ENCODE assay signal across 14 cellular contexts in the genomic region with DNA sequence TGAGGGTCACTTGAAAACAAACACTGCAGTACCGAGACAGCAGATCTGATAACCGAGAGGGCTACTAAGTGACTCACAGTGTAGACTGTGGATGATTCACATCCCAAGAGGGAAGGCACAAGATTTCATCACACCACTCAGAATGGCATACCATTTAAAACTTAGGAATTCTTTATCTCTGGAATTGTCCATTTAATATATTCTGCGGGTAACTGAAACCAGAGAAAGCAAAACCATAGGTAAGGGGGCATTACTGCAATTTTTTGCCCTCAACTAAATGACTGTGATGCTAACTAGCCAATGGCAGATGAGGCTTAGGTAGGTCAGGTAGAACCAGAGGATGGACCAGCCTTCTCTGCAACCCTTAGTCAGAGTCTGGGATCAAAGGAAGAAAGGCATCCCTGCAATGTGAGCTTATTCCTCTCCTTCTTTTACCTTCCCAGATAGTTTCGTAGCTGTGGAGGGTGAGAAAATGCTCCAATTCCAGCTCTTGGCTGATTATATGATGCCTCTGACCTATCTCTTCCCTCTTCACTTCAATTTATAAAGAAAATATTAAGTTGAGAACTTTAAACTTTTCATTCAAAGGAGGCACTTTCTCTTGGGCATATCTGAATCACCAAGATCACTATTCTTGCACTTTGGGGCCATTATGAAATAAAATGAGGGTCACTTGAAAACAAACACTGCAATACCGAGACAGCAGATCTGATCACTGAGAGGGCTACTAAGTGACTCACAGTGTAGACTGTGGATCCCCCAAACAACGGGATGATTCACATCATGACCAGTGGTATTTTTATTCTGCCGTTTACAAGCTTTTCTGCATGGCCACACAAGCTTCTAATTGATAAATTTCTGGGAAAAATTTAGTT. TPM values are rescaled to one million over a fixed set of nuclear protein-coding genes. Genes with fewer than 3 reads are reported as not detected.
DNase-seq lines count a peak whose midpoint lies in the region; ATAC-seq, FAIRE-seq and TF ChIP-seq lines count a peak whose summit lies in the region.
"Had no signal": no experiment of that assay in that cellular context is flagged by ENCODE, and none has a peak within 500 bp of the region (broad histone marks: within the 10 kb centered on the region; RNA-seq: fewer than 3 reads in every experiment).

No MANE protein-coding gene starts in this region.

- dilution Hi-C loops in endothelial cell of umbilical vein (cut with MboI; ENCODE audit: extremely low pct_ligation_motif_present, low sequenced_read_pairs) = loop anchor here (10.0 kb wide), 1 partner anchor 118 kb away; no protein-coding TSS in a partner anchor

- H3K9me1 ChIP-seq in endothelial cell of umbilical vein (replicated peaks; ENCODE audit: control insufficient read depth, extremely low read depth, insufficient read depth, low read length) = no peaks in the 10 kb centered on the region

- TF ChIP-seq CTCF in PC-9 (conservative IDR thresholded peaks at IDR 0.05) (no peak), endothelial cell of umbilical vein (IDR thresholded peaks at IDR 0.05; ENCODE audit: extremely low read depth in 1 of 2, insufficient read depth in 1 of 2, low read depth in 1 of 2, low read length in 2 of 2) (no peak), GM23338 (conservative IDR thresholded peaks at IDR 0.05; ENCODE audit: low read depth in 2 of 2) (no peak)

- H2AK5ac ChIP-seq in mesendoderm (ENCODE audit: low read length) = no peak overlapping the region

- no peak overlapping the region for H3K4me3 Mint-ChIP-seq in GM23338
- H3K4me3 Mint-ChIP-seq: naive thymus-derived CD4-positive, alpha-beta T cell; T-helper 1 cell treated with Interleukin-12 subunit alpha and Interleukin-12 subunit beta and Interleukin-4 antibody, amounts not matched to agents 30 μg/mL and 1 μg/mL, for 36 hours had no signal

- H3K4me3 ChIP-seq in PC-9 (peak overlapping the region; percentile 31), endothelial cell of umbilical vein (replicated peaks in 1 of 3; ENCODE audit: insufficient read depth in 1 of 3, low read depth in 1 of 3, low read length in 3 of 3) (peak overlapping the region in 1 of 3 experiments; percentile 31), mesendoderm (ENCODE audit: low read length) (no peak overlapping the region), GM23338 (no peak overlapping the region)
- H3K4me3 ChIP-seq: esophagus muscularis mucosa had no signal

- intact Hi-C loops in PC-9 (cut with micrococcal nuclease; ENCODE audit: unreplicated experiment) (loop anchor here (1.0 to 2.0 kb wide), 2 partner anchors 33 to 60 kb away; a partner anchor contains a TSS), endothelial cell of umbilical vein (cut with micrococcal nuclease) (loop anchor here (1.0 kb wide), 1 partner anchor 33 kb away; a partner anchor contains a TSS)

- DNase-seq in Caki2 (ENCODE audit: low read depth) (peak; percentile 76), PC-9 (peak; percentile 57 to 93), endothelial cell of umbilical vein (ENCODE audit: low read depth, low spot score) (peak; percentile 86), mesendoderm (peak; percentile 79), GM23338 (ENCODE audit: low spot score) (no peak), NCI-H2196 (lab: John Stamatoyannopoulos, UW; ENCODE audit: unreplicated experiment) (no peak)
- no peak for DNase-seq in stimulated activated CD4-positive, alpha-beta T cell treated with anti-CD3 and anti-CD28 coated beads, Interleukin-4, amount 100 ng/mL, for 1 hour
- DNase-seq: DND-41; naive thymus-derived CD4-positive, alpha-beta T cell; NCI-H1436 treated with DMSO at 0.1 percent for 48 hours had no signal

- POLR2A ChIA-PET in PC-9 (lab: Charles Lee; ENCODE audit: unreplicated experiment) (interaction anchor here (0.5 to 1.0 kb wide), 6 partner anchors 33 to 365 kb away, joined by 3 to 12 read pairs (median 4); a partner anchor contains a TSS), endothelial cell of umbilical vein (lab: Charles Lee) (interaction anchor here (1.6 kb wide), 1 partner anchor 33 kb away, joined by 6 read pairs; a partner anchor contains a TSS)

- H3K27ac ChIP-seq in PC-9 = peak overlapping the region; percentile 90
- peak overlapping the region; percentile 83 for H3K27ac ChIP-seq in endothelial cell of umbilical vein (ENCODE audit: insufficient read depth, low read depth, low read length)
- H3K27ac ChIP-seq in mesendoderm (ENCODE audit: low read depth, low read length) = no peak overlapping the region
- no peak overlapping the region for H3K27ac ChIP-seq in GM23338 (ENCODE audit: low read depth)
- H3K27ac ChIP-seq: esophagus muscularis mucosa had no signal

- H4K8ac ChIP-seq in mesendoderm (ENCODE audit: low read depth, low read length) = no peak overlapping the region

- no peak overlapping the region for H3K27ac Mint-ChIP-seq in GM23338
- H3K27ac Mint-ChIP-seq: activated T-helper 2 cell treated with anti-CD3 and anti-CD28 coated beads, Interferon-gamma antibody, Interleukin-2, Interleukin-4, amounts not matched to agents 10 μg/mL and 5 μg/mL and 100 μg/mL, durations not matched to agents 14 hours and 24 hours and 36 hours; naive thymus-derived CD4-positive, alpha-beta T cell; T-helper 1 cell treated with Interleukin-12 subunit alpha and Interleukin-12 subunit beta and Interleukin-4 antibody, amounts not matched to agents 30 μg/mL and 1 μg/mL, for 36 hours had no signal

- peak; percentile 87 for FAIRE-seq in endothelial cell of umbilical vein (lab: Jason Lieb, UNC)

- H3K27me3 ChIP-seq in PC-9 (ENCODE audit: insufficient read depth, low read depth) (no peaks in the 10 kb centered on the region), endothelial cell of umbilical vein (ENCODE audit: control insufficient read depth in 2 of 2, insufficient read depth in 2 of 2, low read length in 2 of 2) (no peaks in the 10 kb centered on the region), mesendoderm (ENCODE audit: insufficient read depth, low read length, poor library complexity) (no peaks in the 10 kb centered on the region), GM23338 (ENCODE audit: insufficient read depth) (no peaks in the 10 kb centered on the region)
- H3K27me3 ChIP-seq: esophagus muscularis mucosa had no signal

- H3K4ac ChIP-seq in mesendoderm (ENCODE audit: low read depth, low read length) = no peak overlapping the region

- H4K5ac ChIP-seq in mesendoderm (ENCODE audit: low read length) = no peak overlapping the region

- H3K9ac ChIP-seq in endothelial cell of umbilical vein (replicated peaks; ENCODE audit: extremely low read depth, insufficient read depth, low read length) = peak overlapping the region; percentile 30
- H3K9ac ChIP-seq in mesendoderm (ENCODE audit: low read length) = no peak overlapping the region

- peaks cover 45% of the 10 kb centered on the region for H3K4me1 ChIP-seq in PC-9 (replicated peaks; ENCODE audit: insufficient read depth)
- peaks cover 56% of the 10 kb centered on the region for H3K4me1 ChIP-seq in endothelial cell of umbilical vein (ENCODE audit: control insufficient read depth, extremely low read depth, insufficient read depth, low read length)
- no peaks in the 10 kb centered on the region for H3K4me1 ChIP-seq in mesendoderm (ENCODE audit: control insufficient read depth, low read depth, low read length)
- no peaks in the 10 kb centered on the region for H3K4me1 ChIP-seq in GM23338 (ENCODE audit: insufficient read depth)

- peaks cover 37% of the 10 kb centered on the region for H3F3A ChIP-seq in PC-9 (ENCODE audit: insufficient read depth, low read depth)
- H3F3A ChIP-seq in GM23338 (replicated peaks; ENCODE audit: low read depth) = no peaks in the 10 kb centered on the region

- H3K4me2 ChIP-seq in PC-9 (peak overlapping the region; percentile 65), endothelial cell of umbilical vein (ENCODE audit: insufficient read depth, low read length) (peak overlapping the region; percentile 89), mesendoderm (ENCODE audit: low read length) (no peak overlapping the region), GM23338 (no peak overlapping the region)

- no peak overlapping the region for H2BK5ac ChIP-seq in mesendoderm (ENCODE audit: low read length)

- H3K9me3 ChIP-seq in PC-9 (ENCODE audit: insufficient read depth, low read depth) (peaks cover 6% of the 10 kb centered on the region; the same call in 1 of the 2 replicates), endothelial cell of umbilical vein (replicated peaks; ENCODE audit: control insufficient read depth, insufficient read depth, low read length) (no peaks in the 10 kb centered on the region)
- H3K9me3 ChIP-seq: esophagus muscularis mucosa had no signal

- no peak overlapping the region for H2BK120ac ChIP-seq in mesendoderm (ENCODE audit: low read depth, low read length)

- peaks cover 3% of the 10 kb centered on the region; the same call in 1 of the 3 replicates for H3K4me1 Mint-ChIP-seq in GM23338
- H3K4me1 Mint-ChIP-seq: naive thymus-derived CD4-positive, alpha-beta T cell had no signal

- no peaks in the 10 kb centered on the region for H3K79me1 ChIP-seq in mesendoderm (ENCODE audit: low read length)

- no peak for TF ChIP-seq POLR2A in endothelial cell of umbilical vein (IDR thresholded peaks at IDR 0.05; ENCODE audit: low read depth, low read length)

- H3K36me3 Mint-ChIP-seq in GM23338 (ENCODE audit: low read depth) = peaks cover 2% of the 10 kb centered on the region; the same call in 1 of the 3 replicates

- H3K56ac ChIP-seq in mesendoderm (ENCODE audit: low read length) = no peak overlapping the region

- no peak overlapping the region for H3K18ac ChIP-seq in mesendoderm (ENCODE audit: low read length)

- WGBS in mesendoderm (ENCODE audit: extremely low coverage, insufficient coverage, low lambda C conversion rate) = no CpG with 5 or more reads among the region's 7 CpGs

- H3K9me3 Mint-ChIP-seq in GM23338 = peaks cover 9% of the 10 kb centered on the region; the same call in 1 of the 3 replicates
- H3K9me3 Mint-ChIP-seq: activated T-helper 2 cell treated with anti-CD3 and anti-CD28 coated beads, Interferon-gamma antibody, Interleukin-2, Interleukin-4, amounts not matched to agents 10 μg/mL and 5 μg/mL and 100 μg/mL, durations not matched to agents 14 hours and 24 hours and 36 hours; T-helper 1 cell treated with Interleukin-12 subunit alpha and Interleukin-12 subunit beta and Interleukin-4 antibody, amounts not matched to agents 30 μg/mL and 1 μg/mL, for 36 hours had no signal

- no peak overlapping the region for H2BK15ac ChIP-seq in mesendoderm (replicated peaks; ENCODE audit: low read depth)

- H3K9me2 ChIP-seq in PC-9 (ENCODE audit: insufficient read depth) (no peaks in the 10 kb centered on the region; the same call in 1 of the 2 replicates), GM23338 (ENCODE audit: insufficient read depth) (no peaks in the 10 kb centered on the region)

- ATAC-seq in HG03097 (IDR thresholded peaks at IDR 0.05; ENCODE audit: low FRiP score, unreplicated experiment) (no peak), GM23338 (no peak)
- ATAC-seq: naive thymus-derived CD4-positive, alpha-beta T cell had no signal

- H3K79me2 ChIP-seq in PC-9 (ENCODE audit: low read depth) (no peaks in the 10 kb centered on the region), endothelial cell of umbilical vein (ENCODE audit: control insufficient read depth, insufficient read depth, low read length) (peaks cover 12% of the 10 kb centered on the region), mesendoderm (ENCODE audit: control insufficient read depth, insufficient read depth, low read length) (no peaks in the 10 kb centered on the region), GM23338 (replicated peaks; ENCODE audit: insufficient read depth) (no peaks in the 10 kb centered on the region)

- CTCF ChIA-PET in PC-9 (lab: Charles Lee) = interaction anchor here (0.5 to 1.1 kb wide), 2 partner anchors 26 to 157 kb away, joined by 3 read pairs; no protein-coding TSS in a partner anchor
- CTCF ChIA-PET in endothelial cell of umbilical vein (lab: Charles Lee) = interaction anchor here (0.6 to 2.1 kb wide), 7 partner anchors 11 to 599 kb away, joined by 3 to 13 read pairs (median 5); no protein-coding TSS in a partner anchor

- BruUV-seq in PC-9 (replicated peaks; lab: Mats Ljungman, UMichigan) (TSS peak; percentile 86), endothelial cell of umbilical vein (replicated peaks; lab: Mats Ljungman, UMichigan) (TSS peak; percentile 76)

- peak overlapping the region; percentile 59; the same call in 1 of the 2 replicates for H2AFZ ChIP-seq in PC-9
- peak overlapping the region; percentile 6 for H2AFZ ChIP-seq in endothelial cell of umbilical vein (ENCODE audit: low read depth, low read length)
- no peak overlapping the region for H2AFZ ChIP-seq in GM23338

- H4K20me1 ChIP-seq in PC-9 (ENCODE audit: insufficient read depth) (no peaks in the 10 kb centered on the region), endothelial cell of umbilical vein (replicated peaks; ENCODE audit: control insufficient read depth, extremely low read depth, insufficient read depth, low read length) (no peaks in the 10 kb centered on the region), GM23338 (replicated peaks; ENCODE audit: insufficient read depth) (no peaks in the 10 kb centered on the region)

- in situ Hi-C loops in Caki2 (cut with HindIII; ENCODE audit: low pct_unique_long_range_greater_than_20kb, low sequenced_read_pairs) = no loop called here

- H3K36me3 ChIP-seq in PC-9 (ENCODE audit: low read depth) = no peaks in the 10 kb centered on the region
- H3K36me3 ChIP-seq in endothelial cell of umbilical vein (ENCODE audit: control insufficient read depth in 2 of 2, extremely low read depth in 1 of 2, insufficient read depth in 2 of 2, low read length in 2 of 2) = peaks cover 0 to 6% of the 10 kb centered on the region in 2 experiments
- H3K36me3 ChIP-seq in mesendoderm (ENCODE audit: control insufficient read depth, insufficient read depth, low read length) = no peaks in the 10 kb centered on the region
- H3K36me3 ChIP-seq in GM23338 (ENCODE audit: insufficient read depth) = no peaks in the 10 kb centered on the region
- H3K36me3 ChIP-seq: esophagus muscularis mucosa had no signal

- no peaks in the 10 kb centered on the region for H3K27me3 Mint-ChIP-seq in GM23338 (ENCODE audit: insufficient read depth, low read depth, poor library complexity)

- H3K23ac ChIP-seq in mesendoderm (ENCODE audit: low read length) = no peak overlapping the region

RNA-seq across cellular contexts. Expression of a gene that starts 6.8 kb away (rescaled TPM):
- total RNA-seq in Caki2 (2014; rRNA removed; shearing (Covaris generic); ENCODE audit: low replicate concordance) = not detected in 2 replicates
- not detected in 2 replicates for total RNA-seq in PC-9 (2021)
- total RNA-seq in endothelial cell of umbilical vein = 7.8 and 12.5 TPM in 2 replicates
- polyA plus RNA-seq in endothelial cell of umbilical vein = 54.7 and 59.6 TPM in 2 replicates
- polyA plus RNA-seq in endothelial cell of umbilical vein (2011; cell fraction: cytosol; rRNA removed) = 40.7 and 47.9 TPM in 2 replicates
- polyA plus RNA-seq in endothelial cell of umbilical vein (2011; cell fraction: nucleus; rRNA removed) = 45.0 and 46.9 TPM in 2 replicates
- 24.8 and 41.3 TPM in 2 replicates for polyA plus RNA-seq in endothelial cell of umbilical vein (2012)
- polyA minus RNA-seq in endothelial cell of umbilical vein = 117 and 133 TPM in 2 replicates
- not detected for polyA minus RNA-seq in endothelial cell of umbilical vein (2011; cell fraction: cytosol; rRNA and poly(A)+ RNA removed)
- 139 and 193 TPM in 2 replicates for polyA minus RNA-seq in endothelial cell of umbilical vein (2011; cell fraction: nucleus; rRNA and poly(A)+ RNA removed)
- not detected for polyA plus RNA-seq in mesendoderm (2013, experiment 1 of 2)
- not detected for polyA plus RNA-seq in mesendoderm (2013, experiment 2 of 2)
- not detected in 2 replicates for total RNA-seq in GM23338 (2014; rRNA removed; shearing (Covaris generic))
- polyA plus RNA-seq in GM23338 (2016; fragmentation: Nextera tagmentation; extraction: Ambion mirVana) = 0.07 and 0.08 TPM in 2 replicates
- total RNA-seq: activated T-helper 2 cell treated with anti-CD3 and anti-CD28 coated beads, Interferon-gamma antibody, Interleukin-2, Interleukin-4, amounts not matched to agents 10 μg/mL and 5 μg/mL and 100 μg/mL, durations not matched to agents 14 hours and 24 hours and 36 hours; naive thymus-derived CD4-positive, alpha-beta T cell had no signal
- polyA plus RNA-seq: naive thymus-derived CD4-positive, alpha-beta T cell had no signal

RNA-seq across cellular contexts. Expression of a gene that starts 22.6 kb away (rescaled TPM):
- total RNA-seq in Caki2 (2014; rRNA removed; shearing (Covaris generic); ENCODE audit: low replicate concordance) = not detected in 2 replicates
- not detected in 2 replicates for total RNA-seq in PC-9 (2021)
- total RNA-seq in endothelial cell of umbilical vein = 0.25 and 0.35 TPM in 2 replicates
- polyA plus RNA-seq in endothelial cell of umbilical vein = 0.33 and 0.37 TPM in 2 replicates
- 0.25 and 0.28 TPM in 2 replicates for polyA plus RNA-seq in endothelial cell of umbilical vein (2011; cell fraction: cytosol; rRNA removed)
- polyA plus RNA-seq in endothelial cell of umbilical vein (2011; cell fraction: nucleus; rRNA removed) = 1.8 and 2.2 TPM in 2 replicates
- 0.29 and 0.74 TPM in 2 replicates for polyA plus RNA-seq in endothelial cell of umbilical vein (2012)
- polyA minus RNA-seq in endothelial cell of umbilical vein = 1.00 and 1.9 TPM in 2 replicates
- polyA minus RNA-seq in endothelial cell of umbilical vein (2011; cell fraction: cytosol; rRNA and poly(A)+ RNA removed) = not detected
- 1.5 and 1.8 TPM in 2 replicates for polyA minus RNA-seq in endothelial cell of umbilical vein (2011; cell fraction: nucleus; rRNA and poly(A)+ RNA removed)
- polyA plus RNA-seq in mesendoderm (2013, experiment 1 of 2) = not detected
- polyA plus RNA-seq in mesendoderm (2013, experiment 2 of 2) = not detected
- total RNA-seq in GM23338 (2014; rRNA removed; shearing (Covaris generic)) = not detected in 2 replicates
- 0.13 TPM in 1 of 2 replicates, not detected in the other for polyA plus RNA-seq in GM23338 (2016; fragmentation: Nextera tagmentation; extraction: Ambion mirVana)
- total RNA-seq: activated T-helper 2 cell treated with anti-CD3 and anti-CD28 coated beads, Interferon-gamma antibody, Interleukin-2, Interleukin-4, amounts not matched to agents 10 μg/mL and 5 μg/mL and 100 μg/mL, durations not matched to agents 14 hours and 24 hours and 36 hours; naive thymus-derived CD4-positive, alpha-beta T cell had no signal
- polyA plus RNA-seq: naive thymus-derived CD4-positive, alpha-beta T cell had no signal

RNA-seq across cellular contexts. Expression of a gene that starts 33.1 kb away (rescaled TPM):
- 3.6 and 7.1 TPM in 2 replicates for total RNA-seq in Caki2 (2014; rRNA removed; shearing (Covaris generic); ENCODE audit: low replicate concordance)
- total RNA-seq in PC-9 (2021) (3.3 and 4.0 TPM in 2 replicates), endothelial cell of umbilical vein (1.1 and 1.3 TPM in 2 replicates)
- polyA plus RNA-seq in endothelial cell of umbilical vein (0.52 and 0.57 TPM in 2 replicates), GM23338 (2016; fragmentation: Nextera tagmentation; extraction: Ambion mirVana) (1.3 and 2.3 TPM in 2 replicates)
- 0.87 and 1.1 TPM in 2 replicates for polyA plus RNA-seq in endothelial cell of umbilical vein (2011; cell fraction: cytosol; rRNA removed)
- polyA plus RNA-seq in endothelial cell of umbilical vein (2011; cell fraction: nucleus; rRNA removed) = 0.81 and 1.2 TPM in 2 replicates
- polyA plus RNA-seq in endothelial cell of umbilical vein (2012) = 2.5 and 2.8 TPM in 2 replicates
- 0.19 and 3.8 TPM in 2 replicates for polyA minus RNA-seq in endothelial cell of umbilical vein
- not detected for polyA minus RNA-seq in endothelial cell of umbilical vein (2011; cell fraction: cytosol; rRNA and poly(A)+ RNA removed)
- polyA minus RNA-seq in endothelial cell of umbilical vein (2011; cell fraction: nucleus; rRNA and poly(A)+ RNA removed) = 0.67 and 1.3 TPM in 2 replicates
- 2.2 TPM for polyA plus RNA-seq in mesendoderm (2013, experiment 1 of 2)
- 2.1 TPM for polyA plus RNA-seq in mesendoderm (2013, experiment 2 of 2)
- total RNA-seq in GM23338 (2014; rRNA removed; shearing (Covaris generic)) = 1.7 and 1.9 TPM in 2 replicates

RNA-seq across cellular contexts. Expression of a gene that starts 33.3 kb away (rescaled TPM):
- 11.0 and 18.2 TPM in 2 replicates for total RNA-seq in Caki2 (2014; rRNA removed; shearing (Covaris generic); ENCODE audit: low replicate concordance)
- total RNA-seq in PC-9 (2021) (65.8 and 124 TPM in 2 replicates), endothelial cell of umbilical vein (70.5 and 77.1 TPM in 2 replicates)
- polyA plus RNA-seq in endothelial cell of umbilical vein (10.6 and 11.4 TPM in 2 replicates), GM23338 (2016; fragmentation: Nextera tagmentation; extraction: Ambion mirVana) (138 and 148 TPM in 2 replicates)
- 16.2 and 18.0 TPM in 2 replicates for polyA plus RNA-seq in endothelial cell of umbilical vein (2011; cell fraction: cytosol; rRNA removed)
- polyA plus RNA-seq in endothelial cell of umbilical vein (2011; cell fraction: nucleus; rRNA removed) = 15.8 and 20.5 TPM in 2 replicates
- 37.7 and 52.5 TPM in 2 replicates for polyA plus RNA-seq in endothelial cell of umbilical vein (2012)
- 12.4 and 15.2 TPM in 2 replicates for polyA minus RNA-seq in endothelial cell of umbilical vein
- 13.0 TPM for polyA minus RNA-seq in endothelial cell of umbilical vein (2011; cell fraction: cytosol; rRNA and poly(A)+ RNA removed)
- 15.1 and 27.6 TPM in 2 replicates for polyA minus RNA-seq in endothelial cell of umbilical vein (2011; cell fraction: nucleus; rRNA and poly(A)+ RNA removed)
- polyA plus RNA-seq in mesendoderm (2013, experiment 1 of 2) = 121 TPM
- 119 TPM for polyA plus RNA-seq in mesendoderm (2013, experiment 2 of 2)
- 33.8 and 57.1 TPM in 2 replicates for total RNA-seq in GM23338 (2014; rRNA removed; shearing (Covaris generic))

RNA-seq across cellular contexts. Expression of a gene that starts 49.1 kb away (rescaled TPM):
- total RNA-seq in Caki2 (2014; rRNA removed; shearing (Covaris generic); ENCODE audit: low replicate concordance) = not detected in 2 replicates
- 79.8 and 89.3 TPM in 2 replicates for total RNA-seq in PC-9 (2021)
- total RNA-seq in endothelial cell of umbilical vein = 284 and 398 TPM in 2 replicates
- polyA plus RNA-seq in endothelial cell of umbilical vein = 479 and 538 TPM in 2 replicates
- 472 and 563 TPM in 2 replicates for polyA plus RNA-seq in endothelial cell of umbilical vein (2011; cell fraction: cytosol; rRNA removed)
- 160 and 196 TPM in 2 replicates for polyA plus RNA-seq in endothelial cell of umbilical vein (2011; cell fraction: nucleus; rRNA removed)
- 268 and 939 TPM in 2 replicates for polyA plus RNA-seq in endothelial cell of umbilical vein (2012)
- 264 and 315 TPM in 2 replicates for polyA minus RNA-seq in endothelial cell of umbilical vein
- polyA minus RNA-seq in endothelial cell of umbilical vein (2011; cell fraction: cytosol; rRNA and poly(A)+ RNA removed) = not detected
- polyA minus RNA-seq in endothelial cell of umbilical vein (2011; cell fraction: nucleus; rRNA and poly(A)+ RNA removed) = 75.3 and 93.4 TPM in 2 replicates
- not detected for polyA plus RNA-seq in mesendoderm (2013, experiment 1 of 2)
- polyA plus RNA-seq in mesendoderm (2013, experiment 2 of 2) = not detected
- not detected in 2 replicates for total RNA-seq in GM23338 (2014; rRNA removed; shearing (Covaris generic))
- polyA plus RNA-seq in GM23338 (2016; fragmentation: Nextera tagmentation; extraction: Ambion mirVana) = 0.60 TPM in 1 of 2 replicates, not detected in the other
- total RNA-seq: activated T-helper 2 cell treated with anti-CD3 and anti-CD28 coated beads, Interferon-gamma antibody, Interleukin-2, Interleukin-4, amounts not matched to agents 10 μg/mL and 5 μg/mL and 100 μg/mL, durations not matched to agents 14 hours and 24 hours and 36 hours had no signal

Comparison
In these comparisons a context has a peak if more than half of its experiments do, and no peak if none do; other contexts are left out.
1. DNase-seq: peak in Caki2 (single experiment), PC-9 (2 of 2), endothelial cell of umbilical vein (single experiment) and mesendoderm (single experiment); none in GM23338 (single experiment), stimulated activated CD4-positive, alpha-beta T cell treated with anti-CD3 and anti-CD28 coated beads, Interleukin-4, amount 100 ng/mL, for 1 hour (single experiment) and NCI-H2196 (single experiment).
2. H3K27ac ChIP-seq: peak in PC-9 (single experiment) and endothelial cell of umbilical vein (single experiment); none in mesendoderm (single experiment) and GM23338 (single experiment).
3. H3K4me2 ChIP-seq: peak in PC-9 (single experiment) and endothelial cell of umbilical vein (single experiment); none in mesendoderm (single experiment) and GM23338 (single experiment).